Comparison of ENCODE assay signal across 8 cellular contexts in the genomic region with DNA sequence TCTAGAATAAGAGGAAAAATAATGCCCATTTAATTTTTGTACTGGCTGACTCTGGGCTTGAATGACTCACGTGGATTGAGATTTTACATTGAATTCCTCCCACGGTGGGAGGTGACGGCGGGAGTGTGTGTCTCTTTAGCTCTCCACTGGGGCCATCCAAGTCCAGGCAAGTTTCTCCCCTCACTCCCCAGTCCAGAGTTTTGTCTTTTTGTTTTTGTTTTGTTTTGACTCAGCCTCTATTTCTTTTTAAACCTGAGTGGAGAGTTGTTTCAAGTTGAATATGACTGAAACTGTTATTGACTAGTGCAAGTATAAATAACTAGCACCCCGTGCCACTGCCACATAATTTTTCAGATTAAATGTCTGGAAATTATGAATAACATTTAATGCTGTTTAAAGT. TPM values are rescaled to one million over a fixed set of nuclear protein-coding genes. Genes with fewer than 3 reads are reported as not detected.
DNase-seq lines count a peak whose midpoint lies in the region; ATAC-seq and TF ChIP-seq lines count a peak whose summit lies in the region.

No MANE protein-coding gene starts in this region.

- TF ChIP-seq CTCF in chondrocyte (IDR thresholded peaks at IDR 0.05): no peak

- peaks cover 0 to 3% of the 10 kb centered on the region in 2 donors for H3K27me3 ChIP-seq in aorta (ENCODE audit: control insufficient read depth in 1 of 2, insufficient read depth in 2 of 2, low read length in 1 of 2)

- ATAC-seq in HG03565 (IDR thresholded peaks at IDR 0.05; ENCODE audit: unreplicated experiment) (peak; percentile 91), aorta (ENCODE audit: low FRiP score) (no peak)

- no peak overlapping the region for H3K27ac ChIP-seq in aorta (ENCODE audit: low read depth in 1 of 2, low read length in 2 of 2)

- no peaks in the 10 kb centered on the region for H3K4me1 ChIP-seq in aorta (ENCODE audit: control insufficient read depth in 1 of 2, insufficient read depth in 2 of 2, low read length in 2 of 2)

- no peaks in the 10 kb centered on the region for H3K36me3 ChIP-seq in aorta (ENCODE audit: control insufficient read depth in 1 of 2, insufficient read depth in 2 of 2, low read length in 1 of 2)

- H3K27ac Mint-ChIP-seq in chondrocyte (ENCODE audit: unreplicated experiment): peak overlapping the region; percentile 82

- WGBS in aorta, 2 donors: 5 to 28% methylated on average over 5 of the region's 5 CpGs

- intact Hi-C loops in aorta (cut with DNase I): no loop called here
- intact Hi-C loops in head of caudate nucleus (cut with DNase I): no loop called here

- no peaks in the 10 kb centered on the region for H3K27me3 Mint-ChIP-seq in chondrocyte (ENCODE audit: low read depth)

- H3K4me1 Mint-ChIP-seq in chondrocyte (ENCODE audit: low read depth): peaks cover 73% of the 10 kb centered on the region

- no peaks in the 10 kb centered on the region for H3K9me3 ChIP-seq in aorta (ENCODE audit: control insufficient read depth, low read length)

- peaks cover 4% of the 10 kb centered on the region for H3K9me3 Mint-ChIP-seq in chondrocyte (ENCODE audit: low read depth)

- H3K4me3 ChIP-seq in aorta (ENCODE audit: low read length in 2 of 2): no peak overlapping the region

- peak; percentile 27 for DNase-seq in stimulated activated CD4-positive, alpha-beta T cell treated with anti-CD3 and anti-CD28 coated beads, Interleukin-4, amount 100 ng/mL, for 24 hours
- no peak for DNase-seq in stimulated activated CD4-positive, alpha-beta T cell treated with anti-CD3 and anti-CD28 coated beads, Interleukin-4, amount 100 ng/mL, for 1 hour
- DNase-seq in chondrocyte (ENCODE audit: low spot score) (no peak), GDM1 (lab: John Stamatoyannopoulos, UW) (no peak), SW480 (ENCODE audit: low spot score) (no peak), aorta (no peak), head of caudate nucleus (no peak)

- H3K36me3 Mint-ChIP-seq in chondrocyte (ENCODE audit: low read depth): no peaks in the 10 kb centered on the region

- H3K4me3 Mint-ChIP-seq in chondrocyte (ENCODE audit: unreplicated experiment): no peak overlapping the region

RNA-seq across cellular contexts. Expression of gene CHST7, which starts 13.6 kb away (rescaled TPM):
- total RNA-seq in chondrocyte (6.5 to 11.7 TPM (median 7.0 TPM) in 3 replicates), aorta (1 to 10 TPM; 5.2 to 8.5 TPM)
- polyA plus RNA-seq in aorta: 1 to 10 TPM; 1.0 to 9.4 TPM

RNA-seq across cellular contexts. Expression of gene ZNF674, which starts 41.9 kb away (rescaled TPM):
- total RNA-seq in chondrocyte: 6.3 to 6.5 TPM (median 6.4 TPM) in 3 replicates
- total RNA-seq in aorta: 1 to 10 TPM; 5.1 to 7.9 TPM
- 1 to 10 TPM; 1.5 to 2.4 TPM for polyA plus RNA-seq in aorta
